In the genomic region with DNA sequence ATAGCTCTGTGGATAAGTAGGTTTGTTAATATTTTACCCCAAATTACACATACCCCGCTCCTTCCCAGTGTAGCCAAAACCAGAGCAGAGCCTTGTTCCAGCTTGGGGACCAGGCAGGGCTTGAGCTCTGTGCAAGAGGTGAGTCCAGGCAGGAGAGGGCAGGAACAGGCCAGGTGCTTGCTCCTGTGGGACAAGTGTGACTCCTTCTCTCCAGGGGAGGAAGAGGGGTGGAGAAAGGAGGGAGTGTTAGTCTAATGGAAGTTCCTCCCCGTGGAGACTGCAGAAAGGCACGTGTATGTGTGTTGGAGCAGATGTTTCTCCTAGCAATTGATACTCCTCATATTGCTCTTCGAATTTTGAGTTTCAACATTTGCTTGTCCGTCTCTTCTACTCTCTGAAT, we compare ENCODE assay signal across 30 cellular contexts.
"Had no signal": no experiment of that assay in that cellular context is flagged by ENCODE, and none has a peak within 500 bp of the region (broad histone marks: within the 10 kb centered on the region; RNA-seq: fewer than 3 reads in every experiment).

No MANE protein-coding gene starts in this region.

- H3K27me3 ChIP-seq: adrenal gland, cardiac muscle cell, colonic mucosa, neutrophil, right atrium auricular region, suprapubic skin, tibial artery had no signal

- H3K9me3 Mint-ChIP-seq: activated B cell treated with CpG ODN at 0.5 μM for 24 hours; activated naive CD4-positive, alpha-beta T cell treated with anti-CD3 and anti-CD28 coated beads for 36 hours; activated naive CD8-positive, alpha-beta T cell treated with anti-CD3 and anti-CD28 coated beads for 36 hours; activated T-helper 1 cell treated with anti-CD3 and anti-CD28 coated beads, Interleukin-12 subunit alpha, Interleukin-12 subunit beta, Interleukin-2, Interleukin-4 antibody, amounts not matched to agents 30 ng/mL and 10 ng/mL and 1 ng/mL, durations not matched to agents 14 hours and 24 hours and 36 hours; naive B cell; nephron progenitor cell; T-cell had no signal

- H3K36me3 ChIP-seq: adrenal gland, cardiac muscle cell, colonic mucosa, neutrophil, prostate gland, right atrium auricular region, suprapubic skin, tibial artery had no signal

- H3K9me3 ChIP-seq: adrenal gland, colonic mucosa, neutrophil, prostate gland, right atrium auricular region, suprapubic skin, tibial artery had no signal

- H3K4me1 ChIP-seq: adrenal gland, colonic mucosa, prostate gland, right atrium auricular region, suprapubic skin, tibial artery had no signal

- DNase-seq: activated B cell treated with CpG ODN at 0.5 μM for 24 hours; activated CD4-positive, alpha-beta T cell treated with anti-CD3 and anti-CD28 coated beads for 36 hours; activated CD8-positive, alpha-beta memory T cell treated with anti-CD3 and anti-CD28 coated beads, Interleukin-2, amount 50 U/mL, for 4 hours; activated effector memory CD4-positive, alpha-beta T cell treated with anti-CD3 and anti-CD28 coated beads, Interleukin-2, amount 50 U/mL, for 16 hours; activated naive CD4-positive, alpha-beta T cell treated with anti-CD3 and anti-CD28 coated beads for 36 hours; activated naive CD8-positive, alpha-beta T cell treated with anti-CD3 and anti-CD28 coated beads for 36 hours; activated T-cell treated with anti-CD3 and anti-CD28 coated beads, Interleukin-2, amount 50 U/mL, for 1 hour; adrenal gland; aorta; cerebellar nuclear complex; colonic mucosa; effector memory CD4-positive, alpha-beta T cell; head of caudate nucleus; hypothalamus; left ventricle myocardium superior; mammary epithelial cell; naive B cell; nephron progenitor cell; stimulated activated CD4-positive, alpha-beta T cell treated with anti-CD3 and anti-CD28 coated beads, Interleukin-15, amount 100 ng/mL, for 24 hours; stimulated activated CD4-positive, alpha-beta T cell treated with anti-CD3 and anti-CD28 coated beads, Interleukin-2, amount 100 ng/mL, for 24 hours; stimulated activated naive CD4-positive, alpha-beta T cell; T-cell; tibial artery had no signal

- H3K4me1 Mint-ChIP-seq: activated B cell treated with CpG ODN at 0.5 μM for 24 hours; activated CD4-positive, alpha-beta T cell treated with anti-CD3 and anti-CD28 coated beads for 36 hours; activated naive CD8-positive, alpha-beta T cell treated with anti-CD3 and anti-CD28 coated beads for 36 hours; brain; naive B cell; nephron progenitor cell; T-cell had no signal

- H3K27ac ChIP-seq: adrenal gland, cardiac muscle cell, colonic mucosa, neutrophil, prostate gland, right atrium auricular region, tibial artery had no signal

- ATAC-seq: activated CD4-positive, alpha-beta T cell treated with anti-CD3 and anti-CD28 coated beads for 36 hours; left ventricle myocardium superior; T-cell had no signal

- H3K27ac Mint-ChIP-seq: activated B cell treated with CpG ODN at 0.5 μM for 24 hours; activated CD4-positive, alpha-beta T cell treated with anti-CD3 and anti-CD28 coated beads for 36 hours; activated naive CD4-positive, alpha-beta T cell treated with anti-CD3 and anti-CD28 coated beads for 36 hours; activated naive CD8-positive, alpha-beta T cell treated with anti-CD3 and anti-CD28 coated beads for 36 hours; activated T-helper 1 cell treated with anti-CD3 and anti-CD28 coated beads, Interleukin-12 subunit alpha, Interleukin-12 subunit beta, Interleukin-2, Interleukin-4 antibody, amounts not matched to agents 30 ng/mL and 10 ng/mL and 1 ng/mL, durations not matched to agents 14 hours and 24 hours and 36 hours; brain; nephron progenitor cell; T-cell had no signal

- H3K27me3 Mint-ChIP-seq: activated B cell treated with CpG ODN at 0.5 μM for 24 hours; activated naive CD8-positive, alpha-beta T cell treated with anti-CD3 and anti-CD28 coated beads for 36 hours; brain had no signal

- H3K4me3 Mint-ChIP-seq: activated B cell treated with CpG ODN at 0.5 μM for 24 hours; activated CD4-positive, alpha-beta T cell treated with anti-CD3 and anti-CD28 coated beads for 36 hours; activated naive CD4-positive, alpha-beta T cell treated with anti-CD3 and anti-CD28 coated beads for 36 hours; activated naive CD8-positive, alpha-beta T cell treated with anti-CD3 and anti-CD28 coated beads for 36 hours; activated T-helper 1 cell treated with anti-CD3 and anti-CD28 coated beads, Interleukin-12 subunit alpha, Interleukin-12 subunit beta, Interleukin-2, Interleukin-4 antibody, amounts not matched to agents 30 ng/mL and 10 ng/mL and 1 ng/mL, durations not matched to agents 14 hours and 24 hours and 36 hours; brain; naive B cell; nephron progenitor cell; T-cell had no signal

- H3K36me3 Mint-ChIP-seq: brain, naive B cell, T-cell had no signal

- H3K4me3 ChIP-seq: adrenal gland, cardiac muscle cell, colonic mucosa, prostate gland, right atrium auricular region, suprapubic skin, tibial artery had no signal
